In the genomic region with DNA sequence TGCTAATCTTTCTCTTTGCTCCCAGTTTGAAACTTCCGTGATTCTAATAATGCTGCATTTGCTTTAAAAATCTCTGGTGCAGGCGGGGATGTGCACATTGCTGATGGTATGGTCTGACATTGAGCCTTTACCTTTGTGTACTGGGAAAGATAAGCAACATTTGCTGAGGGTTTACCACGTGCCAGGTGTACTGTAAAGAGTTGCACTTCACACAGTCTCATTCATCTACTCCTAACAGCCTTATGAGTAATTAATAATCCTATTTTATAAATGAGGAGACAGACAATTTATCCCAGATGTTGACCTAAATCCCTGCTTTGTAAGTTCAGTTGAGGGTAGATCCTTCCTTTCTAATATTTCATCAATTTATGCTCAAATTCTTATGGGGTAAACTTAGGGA, we compare ENCODE assay signal across 9 cellular contexts. TPM values are rescaled to one million over a fixed set of nuclear protein-coding genes. Genes with fewer than 3 reads are reported as not detected.
DNase-seq lines count a peak whose midpoint lies in the region; ATAC-seq and TF ChIP-seq lines count a peak whose summit lies in the region.
"Had no signal": no experiment of that assay in that cellular context is flagged by ENCODE, and none has a peak within 500 bp of the region (broad histone marks: within the 10 kb centered on the region; RNA-seq: fewer than 3 reads in every experiment).

No MANE protein-coding gene starts in this region.

- DNase-seq in cardiac muscle cell (ENCODE audit: low read depth in 1 of 2, low spot score in 1 of 2) = no peak
- DNase-seq in right atrium auricular region (ENCODE audit: low spot score) = no peak
- no peak for DNase-seq in adipocyte (ENCODE audit: low read depth)
- no peak for DNase-seq in kidney epithelial cell (ENCODE audit: low read depth)
- DNase-seq in thoracic aorta (ENCODE audit: low spot score) = no peak
- DNase-seq: CD8-positive, alpha-beta T cell had no signal

- H3K27ac ChIP-seq in cardiac muscle cell (no peak overlapping the region), right atrium auricular region (no peak overlapping the region), thoracic aorta (no peak overlapping the region)

- H3K9ac ChIP-seq in adipocyte (ENCODE audit: low read length) = no peak overlapping the region

- H3K36me3 ChIP-seq in cardiac muscle cell (no peaks in the 10 kb centered on the region), right atrium auricular region (no peaks in the 10 kb centered on the region), adipocyte (ENCODE audit: control insufficient read depth, insufficient read depth, low read length, severe bottlenecking) (no peaks in the 10 kb centered on the region), kidney epithelial cell (ENCODE audit: control insufficient read depth, insufficient read depth, low read length) (no peaks in the 10 kb centered on the region), thoracic aorta (no peaks in the 10 kb centered on the region)

- TF ChIP-seq CTCF in cardiac muscle cell (IDR thresholded peaks at IDR 0.05; ENCODE audit: low read depth, low read length) = no peak
- TF ChIP-seq CTCF in right atrium auricular region (IDR thresholded peaks at IDR 0.05) = no peak
- TF ChIP-seq CTCF in kidney epithelial cell (IDR thresholded peaks at IDR 0.05; ENCODE audit: insufficient read depth, low read length, poor library complexity, severe bottlenecking) = no peak
- no peak for TF ChIP-seq CTCF in thoracic aorta (IDR thresholded peaks at IDR 0.05)

- ATAC-seq in thoracic aorta (ENCODE audit: insufficient number of reproducible peaks, low FRiP score, low read depth) (no peak), HG03432 (IDR thresholded peaks at IDR 0.05; ENCODE audit: unreplicated experiment) (no peak), GM19035 (IDR thresholded peaks at IDR 0.05; ENCODE audit: unreplicated experiment) (no peak), HG02623 (IDR thresholded peaks at IDR 0.05; ENCODE audit: unreplicated experiment) (no peak)

- peaks cover 2% of the 10 kb centered on the region for H3K4me1 ChIP-seq in cardiac muscle cell (ENCODE audit: low read depth)
- peaks cover 0 to 15% of the 10 kb centered on the region in 2 donors for H3K4me1 ChIP-seq in right atrium auricular region
- H3K4me1 ChIP-seq in adipocyte (ENCODE audit: control insufficient read depth, insufficient read depth, low read length) = no peaks in the 10 kb centered on the region
- peaks cover 10 to 11% of the 10 kb centered on the region in 2 donors for H3K4me1 ChIP-seq in thoracic aorta (ENCODE audit: control insufficient read depth in 1 of 2, low read depth in 2 of 2)

- no peaks in the 10 kb centered on the region for H3K9me3 ChIP-seq in cardiac muscle cell (ENCODE audit: low read depth)
- H3K9me3 ChIP-seq in right atrium auricular region = no peaks in the 10 kb centered on the region
- H3K9me3 ChIP-seq in adipocyte (ENCODE audit: control insufficient read depth, low read length) = no peaks in the 10 kb centered on the region
- H3K9me3 ChIP-seq in thoracic aorta = no peaks in the 10 kb centered on the region

- H3K4me3 ChIP-seq in cardiac muscle cell = peak overlapping the region; percentile 74
- H3K4me3 ChIP-seq in right atrium auricular region = peak overlapping the region in 1 of 2 donors; percentile 46
- H3K4me3 ChIP-seq in adipocyte (ENCODE audit: low read length) = peak overlapping the region; percentile 57
- peak overlapping the region; percentile 59 for H3K4me3 ChIP-seq in kidney epithelial cell (ENCODE audit: low read depth, low read length)
- peak overlapping the region; percentile 62 for H3K4me3 ChIP-seq in thoracic aorta

- H3K27me3 ChIP-seq in cardiac muscle cell = peaks cover 28% of the 10 kb centered on the region
- H3K27me3 ChIP-seq in right atrium auricular region = peaks cover 0 to 5% of the 10 kb centered on the region in 2 donors
- peaks cover 76% of the 10 kb centered on the region for H3K27me3 ChIP-seq in adipocyte (replicated peaks; ENCODE audit: control insufficient read depth, insufficient read depth, low read length)
- no peaks in the 10 kb centered on the region for H3K27me3 ChIP-seq in kidney epithelial cell (ENCODE audit: control insufficient read depth, insufficient read depth, low read length)
- peaks cover 16% of the 10 kb centered on the region for H3K27me3 ChIP-seq in thoracic aorta (replicated peaks; ENCODE audit: insufficient read depth)

RNA-seq across cellular contexts. Expression of gene ADGRV1, which starts 0.7 kb away (rescaled TPM):
- total RNA-seq in cardiac muscle cell (15.5 and 18.4 TPM in 2 replicates), right atrium auricular region (1 to 10 TPM; 1.4 to 1.8 TPM), kidney epithelial cell (2.7 and 3.5 TPM in 2 replicates), thoracic aorta (1 to 10 TPM in 1 of 2 donors, not detected in 1; 1.4 TPM)
- polyA plus RNA-seq in cardiac muscle cell = 19.6 and 24.8 TPM in 2 replicates

RNA-seq across cellular contexts. Expression of gene LYSMD3, which starts 28.5 kb away (rescaled TPM):
- total RNA-seq in cardiac muscle cell (9.0 and 11.1 TPM in 2 replicates), right atrium auricular region (10 to 100 TPM; 18.2 to 18.5 TPM), kidney epithelial cell (14.9 and 16.2 TPM in 2 replicates), thoracic aorta (10 to 100 TPM; 15.0 to 19.3 TPM)
- 10.9 and 16.7 TPM in 2 replicates for polyA plus RNA-seq in cardiac muscle cell
